24 cellular contexts compared by ENCODE assay signal in the genomic region with DNA sequence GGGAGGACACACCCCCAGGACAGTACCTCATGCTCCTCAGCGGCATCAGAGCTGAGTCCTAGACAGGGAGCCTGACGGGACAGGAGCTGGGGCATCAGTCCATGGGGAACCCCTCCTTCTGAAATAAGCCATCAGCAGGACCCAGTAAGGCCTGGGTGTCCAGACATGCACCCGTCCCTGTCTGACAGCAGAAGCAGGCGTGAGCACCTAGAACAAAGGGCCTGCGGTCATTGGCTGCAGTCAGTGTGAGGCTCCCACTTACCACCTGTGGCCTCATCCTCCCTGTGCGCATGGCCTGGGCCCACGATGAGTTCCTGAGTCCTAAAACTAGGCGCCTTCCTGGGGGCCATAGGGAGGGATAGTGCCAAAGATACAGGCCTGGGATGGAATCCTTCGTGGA.
"Had no signal": no experiment of that assay in that cellular context is flagged by ENCODE, and none has a peak within 500 bp of the region (broad histone marks: within the 10 kb centered on the region; RNA-seq: fewer than 3 reads in every experiment).

No MANE protein-coding gene starts in this region.

- DNase-seq: activated CD4-positive, alpha-beta memory T cell treated with anti-CD3 and anti-CD28 coated beads for 36 hours; activated CD4-positive, alpha-beta T cell treated with anti-CD3 and anti-CD28 coated beads, Interleukin-2, amount 10 ng/mL, durations not matched to agents 24 days and 14 days; activated CD4-positive, CD25-positive, alpha-beta regulatory T cell treated with anti-CD3 and anti-CD28 coated beads, Interleukin-2, amount 50 U/mL, for 72 hours; activated naive CD4-positive, alpha-beta T cell treated with Interleukin-2 at 50 U/mL for 16 hours; activated T-cell treated with anti-CD3 and anti-CD28 coated beads, Interleukin-2, amount 50 U/mL, for 4 hours; anterior cingulate cortex; cerebellar nuclear complex; effector memory CD8-positive, alpha-beta T cell; hypothalamus; immature natural killer cell; nephron progenitor cell; pancreas; psoas muscle; stimulated activated CD4-positive, alpha-beta T cell treated with anti-CD3 and anti-CD28 coated beads, Interleukin-12 subunit alpha, Interleukin-12 subunit beta, amount 100 ng/mL, for 4 hours; stimulated activated CD4-positive, alpha-beta T cell treated with anti-CD3 and anti-CD28 coated beads, Interleukin-4, amount 100 ng/mL, for 1 hour; stimulated activated naive CD8-positive, alpha-beta T cell treated with anti-CD3 and anti-CD28 coated beads, Interleukin-15, Interleukin-2, amounts not matched to agents 100 U/mL and 50 U/mL, for 24 hours had no signal

- H3K27ac ChIP-seq: coronary artery, gastroesophageal sphincter, heart left ventricle, pancreas, psoas muscle, SK-N-MC, upper lobe of left lung had no signal

- H3K27me3 ChIP-seq: pancreas, upper lobe of left lung had no signal

- H3K9me3 Mint-ChIP-seq: activated CD4-positive, alpha-beta memory T cell treated with anti-CD3 and anti-CD28 coated beads for 36 hours; activated T-cell treated with anti-CD3 and anti-CD28 coated beads, Interleukin-2, amount 50 U/mL, for 4 hours; effector memory CD8-positive, alpha-beta T cell had no signal

- H3K36me3 Mint-ChIP-seq: activated CD4-positive, alpha-beta memory T cell treated with anti-CD3 and anti-CD28 coated beads for 36 hours; activated naive CD8-positive, alpha-beta T cell; immature natural killer cell had no signal

- H3K4me1 Mint-ChIP-seq: activated CD4-positive, alpha-beta T cell treated with anti-CD3 and anti-CD28 coated beads, Interleukin-2, amount 10 ng/mL, durations not matched to agents 24 days and 14 days; immature natural killer cell had no signal

- H3K36me3 ChIP-seq: gastroesophageal sphincter, heart left ventricle, pancreas, upper lobe of left lung had no signal

- H3K9me3 ChIP-seq: heart left ventricle, pancreas, psoas muscle, upper lobe of left lung had no signal

- H3K4me3 Mint-ChIP-seq: activated CD4-positive, alpha-beta memory T cell treated with anti-CD3 and anti-CD28 coated beads for 36 hours; activated CD4-positive, alpha-beta T cell treated with anti-CD3 and anti-CD28 coated beads, Interleukin-2, amount 10 ng/mL, durations not matched to agents 24 days and 14 days; activated naive CD8-positive, alpha-beta T cell; activated T-cell treated with anti-CD3 and anti-CD28 coated beads, Interleukin-2, amount 50 U/mL, for 4 hours; effector memory CD8-positive, alpha-beta T cell; immature natural killer cell; nephron progenitor cell had no signal

- H3K27ac Mint-ChIP-seq: activated CD4-positive, alpha-beta memory T cell treated with anti-CD3 and anti-CD28 coated beads for 36 hours; activated CD4-positive, alpha-beta T cell treated with anti-CD3 and anti-CD28 coated beads, Interleukin-2, amount 10 ng/mL, durations not matched to agents 24 days and 14 days; activated naive CD8-positive, alpha-beta T cell; activated T-helper 2 cell treated with anti-CD3 and anti-CD28 coated beads, Interferon-gamma antibody, Interleukin-2, Interleukin-4, amounts not matched to agents 10 μg/mL and 5 μg/mL and 100 μg/mL, durations not matched to agents 14 hours and 24 hours and 36 hours; effector memory CD8-positive, alpha-beta T cell; nephron progenitor cell had no signal

- ATAC-seq: activated T-cell treated with anti-CD3 and anti-CD28 coated beads, Interleukin-2, amount 50 U/mL, for 4 hours; effector memory CD8-positive, alpha-beta T cell; gastroesophageal sphincter; heart left ventricle; pancreas; psoas muscle; stimulated activated naive CD8-positive, alpha-beta T cell treated with anti-CD3 and anti-CD28 coated beads, Interleukin-15, Interleukin-2, amounts not matched to agents 100 U/mL and 50 U/mL, for 24 hours had no signal

- H3K27me3 Mint-ChIP-seq: activated CD4-positive, alpha-beta T cell treated with anti-CD3 and anti-CD28 coated beads, Interleukin-2, amount 10 ng/mL, durations not matched to agents 24 days and 14 days had no signal

- H3K4me3 ChIP-seq: coronary artery, gastroesophageal sphincter, heart left ventricle, lung, pancreas, psoas muscle, SK-N-MC, upper lobe of left lung had no signal

- H3K4me1 ChIP-seq: gastroesophageal sphincter, heart left ventricle, pancreas, psoas muscle, upper lobe of left lung had no signal
